11 cellular contexts compared by ENCODE assay signal in genomic region chr11:945986-946385, GRCh38. TPM values are rescaled to one million over a fixed set of nuclear protein-coding genes. Genes with fewer than 3 reads are reported as not detected.
DNase-seq lines count a peak whose midpoint lies in the region; ATAC-seq, FAIRE-seq and TF ChIP-seq lines count a peak whose summit lies in the region.
"Had no signal": no experiment of that assay in that cellular context is flagged by ENCODE, and none has a peak within 500 bp of the region (broad histone marks: within the 10 kb centered on the region; RNA-seq: fewer than 3 reads in every experiment).

No MANE protein-coding gene starts in this region.

- H3K4me3 ChIP-seq in H1 (ENCODE audit: extremely low read depth in 1 of 4, insufficient read depth in 2 of 4, low read depth in 3 of 4, low read length in 4 of 4) (no peak overlapping the region; a peak in 1 of 8 replicates), mesodermal cell (ENCODE audit: extremely low read depth, insufficient read depth, low read length, poor library complexity, severe bottlenecking) (no peak overlapping the region)

- H3K9me3 ChIP-seq in H1 (ENCODE audit: insufficient read depth in 2 of 2, low read depth in 1 of 2, low read length in 1 of 2) (no peaks in the 10 kb centered on the region), mesodermal cell (ENCODE audit: control insufficient read depth, low read length) (peaks cover 5% of the 10 kb centered on the region)

- peaks cover 44% of the 10 kb centered on the region for H3K36me3 Mint-ChIP-seq in Calu3 (ENCODE audit: insufficient read depth, unreplicated experiment)
- H3K36me3 Mint-ChIP-seq in effector memory CD8-positive, alpha-beta T cell (ENCODE audit: insufficient read depth) = peaks cover 14% of the 10 kb centered on the region
- peaks cover 32% of the 10 kb centered on the region for H3K36me3 Mint-ChIP-seq in activated naive CD8-positive, alpha-beta T cell treated with anti-CD3 and anti-CD28 coated beads for 36 hours

- TF ChIP-seq RAD21 in H1 (IDR thresholded peaks at IDR 0.05 in 1 of 2, conservative IDR thresholded peaks at IDR 0.05 in 1 of 2; ENCODE audit: low read depth in 2 of 2, low read length in 2 of 2) = no peak

- H3K9ac ChIP-seq in H1 (replicated peaks in 1 of 4; ENCODE audit: extremely low read depth in 1 of 4, low read depth in 3 of 4, low read length in 3 of 4) = peak overlapping the region in 2 of 4 experiments; percentile 23 to 25; a peak in 1 of 7 replicates

- H3K9me3 Mint-ChIP-seq in Calu3 (ENCODE audit: low read depth, unreplicated experiment) = peaks cover 2% of the 10 kb centered on the region
- peaks cover 0 to 2% of the 10 kb centered on the region in 2 donors for H3K9me3 Mint-ChIP-seq in effector memory CD8-positive, alpha-beta T cell
- peaks cover 14% of the 10 kb centered on the region for H3K9me3 Mint-ChIP-seq in activated naive CD8-positive, alpha-beta T cell treated with anti-CD3 and anti-CD28 coated beads for 36 hours

- peaks cover 3% of the 10 kb centered on the region; the same call in 1 of the 2 replicates for H3K23me2 ChIP-seq in H1 (ENCODE audit: low read depth, low read length)

- TF ChIP-seq POLR2A in H1 (IDR thresholded peaks at IDR 0.05; ENCODE audit: control extremely low read depth in 1 of 2, low read depth in 2 of 2, low read length in 2 of 2) = no peak; a peak in 1 of 3 replicates

- H3K23ac ChIP-seq in H1 (ENCODE audit: insufficient read length) = no peak overlapping the region

- no peak overlapping the region for H2AFZ ChIP-seq in H1 (ENCODE audit: low read length)

- intact Hi-C loops in Calu3 (cut with micrococcal nuclease; ENCODE audit: unreplicated experiment) = no loop called here

- H4K91ac ChIP-seq in H1 (replicated peaks; ENCODE audit: insufficient read length, low read length) = peak overlapping the region; percentile 69

- peak overlapping the region; percentile 27 for H3K27ac Mint-ChIP-seq in Calu3 (ENCODE audit: unreplicated experiment)
- H3K27ac Mint-ChIP-seq in effector memory CD8-positive, alpha-beta T cell = no peak overlapping the region
- H3K27ac Mint-ChIP-seq in activated naive CD8-positive, alpha-beta T cell treated with anti-CD3 and anti-CD28 coated beads for 36 hours = no peak overlapping the region

- peak overlapping the region; percentile 55; the same call in 1 of the 2 replicates for H3K18ac ChIP-seq in H1 (ENCODE audit: extremely low read depth, low read length)

- BruUV-seq in Calu3 (replicated peaks; lab: Mats Ljungman, UMichigan) = no TSS peak

- POLR2A ChIA-PET in H1 (lab: Charles Lee; ENCODE audit: partially characterized antibody) = interaction anchor here (0.8 to 5.6 kb wide), 6 partner anchors 8 to 30 kb away, joined by 3 to 45 read pairs (median 6); no protein-coding TSS in a partner anchor

- TF ChIP-seq EP300 in H1 (IDR thresholded peaks at IDR 0.05; ENCODE audit: borderline replicate concordance in 1 of 2, low read depth in 2 of 2, low read length in 2 of 2) = no peak

- H3K27me3 Mint-ChIP-seq in Calu3 (ENCODE audit: unreplicated experiment) = no peaks in the 10 kb centered on the region
- no peaks in the 10 kb centered on the region for H3K27me3 Mint-ChIP-seq in effector memory CD8-positive, alpha-beta T cell
- no peaks in the 10 kb centered on the region for H3K27me3 Mint-ChIP-seq in activated naive CD8-positive, alpha-beta T cell treated with anti-CD3 and anti-CD28 coated beads for 36 hours

- DNase-seq in Calu3 = no peak
- peak; percentile 3 for DNase-seq in NCI-H1105 treated with DMSO at 0.1 percent for 48 hours (lab: John Stamatoyannopoulos, UW)
- DNase-seq in H1 (ENCODE audit: low read depth in 1 of 2, low spot score in 2 of 2) = no peak
- DNase-seq in effector memory CD8-positive, alpha-beta T cell = no peak
- DNase-seq in activated naive CD8-positive, alpha-beta T cell treated with anti-CD3 and anti-CD28 coated beads for 36 hours = no peak
- no peak for DNase-seq in NCI-H345 (lab: John Stamatoyannopoulos, UW)
- DNase-seq: activated CD4-positive, alpha-beta T cell treated with anti-CD3 and anti-CD28 coated beads for 4 hours; DMS79 treated with DMSO at 0.1 percent for 48 hours; left cardiac atrium had no signal

- H3K36me3 ChIP-seq in H1 (ENCODE audit: control insufficient read depth in 2 of 4, insufficient read depth in 4 of 4, low read length in 3 of 4) (peaks cover 0 to 3% (median 1%) of the 10 kb centered on the region in 4 experiments; a peak in 2 of 8 replicates), mesodermal cell (ENCODE audit: control insufficient read depth, insufficient read depth, low read length) (peaks cover 70% of the 10 kb centered on the region)

- H3K27ac ChIP-seq in H1 (ENCODE audit: low read depth, low read length) (0 out of 2 replicates have a peak overlapping the region, but pooled peaks have one; percentile 95), mesodermal cell (ENCODE audit: low read depth, low read length, severe bottlenecking) (peak overlapping the region; percentile 33)

- no peak overlapping the region for H4K8ac ChIP-seq in H1 (ENCODE audit: extremely low read depth, insufficient read depth, low read length)

- H2AK5ac ChIP-seq in H1 (ENCODE audit: low read depth, low read length) = 0 out of 2 replicates have a peak overlapping the region, but pooled peaks have one; percentile 98

- H3K56ac ChIP-seq in H1 (replicated peaks; ENCODE audit: insufficient read length, low read depth, low read length) = peak overlapping the region; percentile 52

- 60% methylated on average over 9 of the region's 9 CpGs; no CpG with 5 or more reads in 1 of the 2 experiments for WGBS in H1 (ENCODE audit: extremely low coverage in 1 of 2, insufficient coverage in 1 of 2, insufficient read length in 1 of 2, insufficient replicate concordance in 2 of 2, low coverage in 1 of 2, low lambda C conversion rate in 2 of 2, missing lambda C conversion rate in 1 of 2), 2 experiments
- 60% methylated on average over 8 to 9 of the region's 9 CpGs for WGBS in mesodermal cell (ENCODE audit: insufficient coverage in 2 of 2), 2 experiments

- peaks cover 4% of the 10 kb centered on the region for H3K79me1 ChIP-seq in H1 (ENCODE audit: low read depth, low read length)

- peaks cover 0 to 4% of the 10 kb centered on the region in 2 experiments for H4K20me1 ChIP-seq in H1 (replicated peaks in 1 of 2; ENCODE audit: control insufficient read depth in 1 of 2, insufficient read depth in 2 of 2, low read length in 2 of 2)

- H3K4me1 Mint-ChIP-seq in Calu3 (ENCODE audit: low read depth, unreplicated experiment) = peaks cover 57% of the 10 kb centered on the region
- H3K4me1 Mint-ChIP-seq in effector memory CD8-positive, alpha-beta T cell (ENCODE audit: low read depth in 2 of 2) = peaks cover 31 to 43% of the 10 kb centered on the region in 2 donors
- peaks cover 14% of the 10 kb centered on the region for H3K4me1 Mint-ChIP-seq in activated naive CD8-positive, alpha-beta T cell treated with anti-CD3 and anti-CD28 coated beads for 36 hours

- no peak overlapping the region for H3K14ac ChIP-seq in H1 (ENCODE audit: insufficient read length)

- H2BK15ac ChIP-seq in H1 (ENCODE audit: low read length) = no peak overlapping the region

- H3K4me1 ChIP-seq in H1 (replicated peaks in 1 of 4; ENCODE audit: control insufficient read depth in 3 of 4, insufficient read depth in 4 of 4, low read length in 3 of 4) = peaks cover 20 to 34% (median 27%) of the 10 kb centered on the region in 4 experiments
- peaks cover 9% of the 10 kb centered on the region for H3K4me1 ChIP-seq in mesodermal cell (ENCODE audit: control insufficient read depth, insufficient read depth, low read length, poor library complexity, severe bottlenecking)

- FAIRE-seq in H1 (lab: Jason Lieb, UNC) = peak; percentile 68

- H3K79me2 ChIP-seq in H1 (ENCODE audit: control insufficient read depth in 1 of 2, insufficient read depth in 2 of 2, low read length in 2 of 2) = peaks cover 0 to 57% of the 10 kb centered on the region in 2 experiments; a peak in 3 of 4 replicates

- H2BK5ac ChIP-seq in H1 (ENCODE audit: low read depth, low read length) = peak overlapping the region; percentile 99; the same call in 1 of the 2 replicates

- peak overlapping the region; percentile 24 for H4K5ac ChIP-seq in H1 (ENCODE audit: insufficient read length, low read depth, low read length)

- TF ChIP-seq CTCF in Calu3 (IDR thresholded peaks at IDR 0.05; ENCODE audit: unreplicated experiment) = no peak
- TF ChIP-seq CTCF in H1 (IDR thresholded peaks at IDR 0.05; ENCODE audit: control extremely low read depth in 1 of 3, insufficient read depth in 1 of 3, low read depth in 1 of 3, low read length in 3 of 3) = no peak

- peak overlapping the region; percentile 96 for H2BK120ac ChIP-seq in H1 (replicated peaks; ENCODE audit: low read depth, low read length)

- no peaks in the 10 kb centered on the region for H3K27me3 ChIP-seq in H1 (replicated peaks in 1 of 4; ENCODE audit: control insufficient read depth in 3 of 4, extremely low read depth in 1 of 4, insufficient read depth in 3 of 4, low read length in 3 of 4)

- peak overlapping the region; percentile 25 to 84 for H3K4me2 ChIP-seq in H1 (ENCODE audit: insufficient read depth in 1 of 2, low read depth in 2 of 2, low read length in 2 of 2)

- peak overlapping the region; percentile 9; the same call in 1 of the 2 replicates for H2BK20ac ChIP-seq in H1 (ENCODE audit: low read length)

- no peak for ATAC-seq in effector memory CD8-positive, alpha-beta T cell (replicated peaks)
- ATAC-seq in HG03460 (IDR thresholded peaks at IDR 0.05; ENCODE audit: unreplicated experiment) = no peak
- ATAC-seq: left cardiac atrium had no signal

- CTCF ChIA-PET in Calu3 (lab: Charles Lee) (interaction anchor here (0.5 to 0.6 kb wide), 3 partner anchors 27 to 375 kb away, joined by 3 to 4 read pairs (median 3); no protein-coding TSS in a partner anchor), H1 (lab: Charles Lee; ENCODE audit: partially characterized antibody) (interaction anchor here (0.5 to 6.3 kb wide), 8 partner anchors 9 to 51 kb away, joined by 3 to 48 read pairs (median 16); partner anchors contain the start of gene AP2A2)

- peak overlapping the region; percentile 100; the same call in 1 of the 2 replicates for H2BK12ac ChIP-seq in H1 (ENCODE audit: low read depth, low read length)

- H3K4me3 Mint-ChIP-seq in Calu3 (ENCODE audit: low read depth, unreplicated experiment) = no peak overlapping the region
- no peak overlapping the region for H3K4me3 Mint-ChIP-seq in effector memory CD8-positive, alpha-beta T cell
- H3K4me3 Mint-ChIP-seq in activated naive CD8-positive, alpha-beta T cell treated with anti-CD3 and anti-CD28 coated beads for 36 hours = no peak overlapping the region

- peak overlapping the region; percentile 71 for H3K4ac ChIP-seq in H1 (replicated peaks; ENCODE audit: insufficient read length, low read depth, low read length)

RNA-seq across cellular contexts. Expression of gene AP2A2, which starts 20.3 kb away (rescaled TPM):
- 82.9 and 92.9 TPM in 2 replicates for total RNA-seq in Calu3 (2022)
- 50.0 and 56.3 TPM in 2 replicates for total RNA-seq in H1 (2021; fragmentation: NEBNext Ultra II Directional; extraction: Animal tissue kit (Norgen Biotek cat#: 25700))
- 65.0 and 70.0 TPM in 2 replicates for polyA plus RNA-seq in H1 (2011; rRNA removed)
- 44.9 TPM for polyA plus RNA-seq in H1 (2011; cell fraction: cytosol; rRNA removed)
- 169 TPM for polyA plus RNA-seq in H1 (2011; cell fraction: nucleus; rRNA removed)
- 40.2 to 49.3 TPM (median 44.1 TPM) in 4 replicates for polyA plus RNA-seq in H1 (2012, experiment 1 of 2)
- 31.3 TPM for polyA plus RNA-seq in H1 (2012, experiment 2 of 2)
- 44.2 TPM for polyA plus RNA-seq in H1 (2013, experiment 1 of 2)
- 40.7 TPM for polyA plus RNA-seq in H1 (2013, experiment 2 of 2)
- polyA minus RNA-seq in H1 (2011; rRNA and poly(A)+ RNA removed) = 55.2 and 63.7 TPM in 2 replicates
- 75.7 TPM for polyA minus RNA-seq in H1 (2011; cell fraction: cytosol; rRNA and poly(A)+ RNA removed)
- polyA minus RNA-seq in H1 (2011; cell fraction: nucleus; rRNA and poly(A)+ RNA removed) = 71.4 TPM
- polyA plus RNA-seq in mesodermal cell (2013, experiment 1 of 2) = 92.0 TPM
- polyA plus RNA-seq in mesodermal cell (2013, experiment 2 of 2) = 76.9 TPM
- total RNA-seq in activated naive CD8-positive, alpha-beta T cell treated with anti-CD3 and anti-CD28 coated beads for 36 hours = 10 to 100 TPM; 26.3 to 30.3 TPM

RNA-seq across cellular contexts. Expression of gene CHID1, which starts 35.4 kb away (rescaled TPM):
- 134 and 150 TPM in 2 replicates for total RNA-seq in Calu3 (2022)
- 78.9 and 81.2 TPM in 2 replicates for total RNA-seq in H1 (2021; fragmentation: NEBNext Ultra II Directional; extraction: Animal tissue kit (Norgen Biotek cat#: 25700))
- 88.5 and 114 TPM in 2 replicates for polyA plus RNA-seq in H1 (2011; rRNA removed)
- 102 TPM for polyA plus RNA-seq in H1 (2011; cell fraction: cytosol; rRNA removed)
- 115 TPM for polyA plus RNA-seq in H1 (2011; cell fraction: nucleus; rRNA removed)
- polyA plus RNA-seq in H1 (2012, experiment 1 of 2) = 55.8 to 87.0 TPM (median 82.0 TPM) in 4 replicates
- polyA plus RNA-seq in H1 (2012, experiment 2 of 2) = 82.1 TPM
- polyA plus RNA-seq in H1 (2013, experiment 1 of 2) = 76.3 TPM
- 80.1 TPM for polyA plus RNA-seq in H1 (2013, experiment 2 of 2)
- 59.6 and 70.2 TPM in 2 replicates for polyA minus RNA-seq in H1 (2011; rRNA and poly(A)+ RNA removed)
- 49.1 TPM for polyA minus RNA-seq in H1 (2011; cell fraction: cytosol; rRNA and poly(A)+ RNA removed)
- polyA minus RNA-seq in H1 (2011; cell fraction: nucleus; rRNA and poly(A)+ RNA removed) = 52.7 TPM
- 83.5 TPM for polyA plus RNA-seq in mesodermal cell (2013, experiment 1 of 2)
- 70.4 TPM for polyA plus RNA-seq in mesodermal cell (2013, experiment 2 of 2)
- 10 to 100 TPM; 73.1 to 81.6 TPM for total RNA-seq in activated naive CD8-positive, alpha-beta T cell treated with anti-CD3 and anti-CD28 coated beads for 36 hours
